15 cellular contexts compared by ENCODE assay signal in genomic region chr11:122755941-122756340, GRCh38.
DNase-seq lines count a peak whose midpoint lies in the region; ATAC-seq and TF ChIP-seq lines count a peak whose summit lies in the region.
"Had no signal": no experiment of that assay in that cellular context is flagged by ENCODE, and none has a peak within 500 bp of the region (broad histone marks: within the 10 kb centered on the region; RNA-seq: fewer than 3 reads in every experiment).

No MANE protein-coding gene starts in this region.

- H3K9me3 ChIP-seq in CD4-positive, alpha-beta T cell (ENCODE audit: control insufficient read depth, low read length), result no peaks in the 10 kb centered on the region
- H3K9me3 ChIP-seq in OCI-LY3 (ENCODE audit: insufficient read depth, low read length), result no peaks in the 10 kb centered on the region
- H3K9me3 ChIP-seq in MG63, result no peaks in the 10 kb centered on the region
- H3K9me3 ChIP-seq in MM.1S (replicated peaks; ENCODE audit: insufficient read depth, low read length), result no peaks in the 10 kb centered on the region
- H3K9me3 ChIP-seq in tibial artery, result no peaks in the 10 kb centered on the region
- H3K9me3 ChIP-seq: esophagus squamous epithelium had no signal

- no peaks in the 10 kb centered on the region for H3K27me3 Mint-ChIP-seq in CD4-positive, alpha-beta T cell

- H3K4me3 ChIP-seq in AG10803 (ENCODE audit: low read length) (no peak overlapping the region), OCI-LY3 (ENCODE audit: low read length) (peak overlapping the region; percentile 78), fibroblast of pulmonary artery (replicated peaks; ENCODE audit: low read depth, low read length) (no peak overlapping the region), MG63 (no peak overlapping the region), MM.1S (ENCODE audit: low read length) (no peak overlapping the region), tibial artery (no peak overlapping the region)
- H3K4me3 ChIP-seq: esophagus squamous epithelium had no signal

- no peaks in the 10 kb centered on the region for H3K27me3 ChIP-seq in CD4-positive, alpha-beta T cell (ENCODE audit: control insufficient read depth, insufficient read depth, low read length)
- H3K27me3 ChIP-seq in OCI-LY3 (ENCODE audit: low read depth, low read length) (peaks cover 3% of the 10 kb centered on the region), MG63 (no peaks in the 10 kb centered on the region), MM.1S (replicated peaks; ENCODE audit: insufficient read depth, low read length) (no peaks in the 10 kb centered on the region), tibial artery (no peaks in the 10 kb centered on the region)
- H3K27me3 ChIP-seq: esophagus squamous epithelium had no signal

- CTCF ChIA-PET in CD4-positive, alpha-beta T cell (lab: Charles Lee), result interaction anchor here (0.8 to 3.4 kb wide), 10 partner anchors 25 to 176 kb away, joined by 3 to 28 read pairs (median 4); partner anchors contain the start of gene UBASH3B

- POLR2A ChIA-PET in CD4-positive, alpha-beta T cell (lab: Charles Lee), result interaction anchor here (0.6 to 2.6 kb wide), 9 partner anchors 10 to 119 kb away, joined by 3 to 31 read pairs (median 4); partner anchors contain the start of gene UBASH3B

- ATAC-seq in CD4-positive, alpha-beta T cell (ENCODE audit: poor library complexity), result no peak

- peaks cover 31% of the 10 kb centered on the region for H3K4me1 ChIP-seq in OCI-LY3 (ENCODE audit: low read length)
- peaks cover 9% of the 10 kb centered on the region for H3K4me1 ChIP-seq in MM.1S (ENCODE audit: low read length)
- H3K4me1 ChIP-seq in tibial artery, result no peaks in the 10 kb centered on the region
- H3K4me1 ChIP-seq: parathyroid adenoma had no signal

- H3K27ac Mint-ChIP-seq in CD4-positive, alpha-beta T cell, result peak overlapping the region; percentile 34
- H3K27ac Mint-ChIP-seq: T-helper 1 cell treated with Interleukin-12 subunit alpha and Interleukin-12 subunit beta and Interleukin-4 antibody, amounts not matched to agents 30 μg/mL and 1 μg/mL, for 36 hours; WTC11 had no signal

- no peaks in the 10 kb centered on the region for H4K20me1 ChIP-seq in OCI-LY3 (ENCODE audit: insufficient read depth, low read length)
- H4K20me1 ChIP-seq in MM.1S (ENCODE audit: insufficient read depth, low read length), result no peaks in the 10 kb centered on the region

- no peaks in the 10 kb centered on the region for H3K36me3 Mint-ChIP-seq in CD4-positive, alpha-beta T cell (ENCODE audit: low read depth)
- H3K36me3 Mint-ChIP-seq: WTC11 had no signal

- no peaks in the 10 kb centered on the region for H3K9me3 Mint-ChIP-seq in CD4-positive, alpha-beta T cell
- H3K9me3 Mint-ChIP-seq: T-helper 1 cell treated with Interleukin-12 subunit alpha and Interleukin-12 subunit beta and Interleukin-4 antibody, amounts not matched to agents 30 μg/mL and 1 μg/mL, for 36 hours; WTC11 had no signal

- H3K4me1 Mint-ChIP-seq in CD4-positive, alpha-beta T cell (ENCODE audit: low read depth), result peaks cover 66% of the 10 kb centered on the region

- H3K9ac ChIP-seq in OCI-LY3 (ENCODE audit: low read length), result peak overlapping the region; percentile 76
- H3K9ac ChIP-seq in MM.1S (ENCODE audit: low read length), result no peak overlapping the region
- H3K9ac ChIP-seq: parathyroid adenoma had no signal

- H3K36me3 ChIP-seq in OCI-LY3 (replicated peaks; ENCODE audit: low read depth, low read length) (no peaks in the 10 kb centered on the region), MG63 (0 out of 2 replicates have a peak, but pooled peaks cover 4% of the 10 kb centered on the region), MM.1S (replicated peaks; ENCODE audit: insufficient read depth, low read length) (no peaks in the 10 kb centered on the region), tibial artery (no peaks in the 10 kb centered on the region)
- H3K36me3 ChIP-seq: esophagus squamous epithelium had no signal

- no peaks in the 10 kb centered on the region for H3F3A ChIP-seq in MM.1S (ENCODE audit: insufficient read depth, low read length)

- no peak overlapping the region for H3K4me3 Mint-ChIP-seq in CD4-positive, alpha-beta T cell
- H3K4me3 Mint-ChIP-seq: T-helper 1 cell treated with Interleukin-12 subunit alpha and Interleukin-12 subunit beta and Interleukin-4 antibody, amounts not matched to agents 30 μg/mL and 1 μg/mL, for 36 hours; WTC11 had no signal

- no peak overlapping the region for H3K27ac ChIP-seq in CD4-positive, alpha-beta T cell (ENCODE audit: low read depth, low read length)
- H3K27ac ChIP-seq in OCI-LY3 (ENCODE audit: low read length), result peak overlapping the region; percentile 74
- H3K27ac ChIP-seq in MM.1S (ENCODE audit: low read length), result no peak overlapping the region
- no peak overlapping the region for H3K27ac ChIP-seq in tibial artery
- H3K27ac ChIP-seq: parathyroid adenoma had no signal

- H3K9me2 ChIP-seq in MM.1S (replicated peaks; ENCODE audit: insufficient read depth, low read length), result no peaks in the 10 kb centered on the region

- H3K79me2 ChIP-seq in OCI-LY3 (ENCODE audit: low read length) (no peaks in the 10 kb centered on the region), MM.1S (ENCODE audit: low read length) (no peaks in the 10 kb centered on the region)
- H3K79me2 ChIP-seq: parathyroid adenoma had no signal

- intact Hi-C loops in CD4-positive, alpha-beta T cell (cut with DNase I, micrococcal nuclease), result loop anchor here (1.0 to 2.0 kb wide), 3 partner anchors 59 to 176 kb away; no protein-coding TSS in a partner anchor
- intact Hi-C loops in tibial artery (cut with DNase I; ENCODE audit: low total_unique reads), result no loop called here

- peak overlapping the region; percentile 100 for H3K4me2 ChIP-seq in OCI-LY3 (ENCODE audit: low read length)
- no peak overlapping the region for H3K4me2 ChIP-seq in MM.1S (ENCODE audit: low read depth, low read length)

- TF ChIP-seq CTCF in AG10803 (conservative IDR thresholded peaks at IDR 0.05; ENCODE audit: low read length) (no peak), OCI-LY3 (IDR thresholded peaks at IDR 0.05; ENCODE audit: low read depth, low read length) (no peak), fibroblast of pulmonary artery (IDR thresholded peaks at IDR 0.05; ENCODE audit: low read length, missing control alignments) (no peak), MM.1S (IDR thresholded peaks at IDR 0.05; ENCODE audit: low read length) (no peak), tibial artery (IDR thresholded peaks at IDR 0.05) (no peak)
- TF ChIP-seq CTCF in CD4-positive, alpha-beta T cell (IDR thresholded peaks at IDR 0.05), result no peak

- H2AFZ ChIP-seq in OCI-LY3 (ENCODE audit: low read depth, low read length) (0 out of 2 replicates have a peak overlapping the region, but pooled peaks have one; percentile 58), MM.1S (ENCODE audit: low read length) (no peak overlapping the region)
- H2AFZ ChIP-seq: parathyroid adenoma had no signal

- DNase-seq in AG10803 (ENCODE audit: low read depth) (peak; percentile 45), fibroblast of pulmonary artery (ENCODE audit: low read depth) (peak; percentile 46), MG63 (no peak), MM.1S (no peak), tibial artery (no peak), HT-29 (ENCODE audit: low spot score) (no peak)
- DNase-seq in CD4-positive, alpha-beta T cell, result no peak
- DNase-seq: NCI-H1436 treated with DMSO at 0.1 percent for 48 hours; NCI-H2227 treated with DMSO at 0.1 percent for 48 hours; stimulated activated CD4-positive, alpha-beta T cell treated with anti-CD3 and anti-CD28 coated beads, Interleukin-4, amount 100 ng/mL, for 1 hour had no signal

Comparison
In these comparisons a context has a peak if more than half of its experiments do, and no peak if none do; other contexts are left out.
1. DNase-seq: peak in AG10803 (single experiment) and fibroblast of pulmonary artery (single experiment); none in CD4-positive, alpha-beta T cell (0 of 10), MG63 (single experiment), MM.1S (single experiment), tibial artery (0 of 2) and HT-29 (single experiment).